8 cellular contexts compared by ENCODE assay signal in the genomic region with DNA sequence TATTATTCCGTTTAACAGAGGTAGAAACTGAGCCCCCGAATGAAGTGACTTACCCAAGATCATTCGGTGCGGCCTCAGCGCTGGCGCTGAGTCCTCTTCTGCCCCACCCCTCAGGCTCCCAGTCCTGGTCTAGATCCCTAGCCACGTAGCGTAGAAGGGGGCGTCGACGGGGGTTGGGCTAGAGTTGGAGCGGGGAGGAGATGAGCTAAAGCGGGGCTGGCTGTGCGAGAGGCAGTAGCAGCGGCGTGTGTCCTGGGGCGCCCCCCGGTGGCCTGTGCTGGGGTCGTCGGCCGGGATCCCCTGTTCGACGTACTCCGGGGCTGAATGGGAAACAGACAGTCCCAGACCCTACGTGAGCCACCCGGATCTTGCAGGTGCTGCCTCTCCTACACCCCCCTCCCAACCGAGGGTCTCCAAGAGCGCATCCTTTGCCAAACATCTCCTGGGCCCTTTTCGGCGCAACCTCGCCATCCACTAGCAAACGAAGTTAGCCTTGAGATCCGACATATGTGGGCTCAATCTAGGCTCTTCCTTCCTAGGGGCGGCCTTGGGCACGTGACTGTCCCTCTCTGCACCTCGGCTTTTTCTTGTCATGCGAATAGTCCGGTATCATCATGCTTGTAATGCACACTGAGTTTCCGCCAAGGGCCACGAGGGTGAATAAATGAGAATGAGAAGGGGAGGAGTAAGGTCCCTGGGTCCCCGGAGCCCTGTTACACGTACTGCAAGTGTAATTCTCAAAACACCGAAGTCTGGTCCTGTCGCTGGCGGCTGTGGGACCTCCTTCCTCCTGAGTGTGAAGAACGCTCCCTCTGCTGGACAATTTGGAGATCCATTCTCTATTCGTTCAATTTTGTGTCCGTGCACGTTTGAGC. TPM values are rescaled to one million over a fixed set of nuclear protein-coding genes. Genes with fewer than 3 reads are reported as not detected.
DNase-seq lines count a peak whose midpoint lies in the region; ATAC-seq and TF ChIP-seq lines count a peak whose summit lies in the region.

No MANE protein-coding gene starts in this region.

- TF ChIP-seq EP300 in suprapubic skin (IDR thresholded peaks at IDR 0.05), result no peak

- peak; percentile 95 for TF ChIP-seq RAD21 in HCT116 (IDR thresholded peaks at IDR 0.05; ENCODE audit: low read depth)

- TF ChIP-seq CTCF in HCT116 (IDR thresholded peaks at IDR 0.05 in 2 of 3, conservative IDR thresholded peaks at IDR 0.05 in 1 of 3; ENCODE audit: borderline replicate concordance in 1 of 3, insufficient read depth in 1 of 3, low read depth in 2 of 3, low read length in 2 of 3) (peak; percentile 77 to 91 (median 90)), NB4 (IDR thresholded peaks at IDR 0.05; ENCODE audit: low read depth, low read length) (peak; percentile 67), osteoblast (IDR thresholded peaks at IDR 0.05; ENCODE audit: extremely low read depth, low read depth, low read length) (peak; percentile 79), suprapubic skin (IDR thresholded peaks at IDR 0.05) (peak; percentile 67 to 79)

- BruUV-seq in HCT116 (replicated peaks; lab: Mats Ljungman, UMichigan), result no TSS peak

- no peaks in the 10 kb centered on the region for H3K9me3 Mint-ChIP-seq in activated naive CD4-positive, alpha-beta T cell treated with anti-CD3 and anti-CD28 coated beads for 36 hours

- peaks cover 14% of the 10 kb centered on the region for H3K4me1 Mint-ChIP-seq in activated naive CD4-positive, alpha-beta T cell treated with anti-CD3 and anti-CD28 coated beads for 36 hours (ENCODE audit: low read depth)

- 1% methylated on average over 25 of the region's 49 CpGs for WGBS in suprapubic skin

- H3K36me3 Mint-ChIP-seq in activated naive CD4-positive, alpha-beta T cell treated with anti-CD3 and anti-CD28 coated beads for 36 hours (ENCODE audit: low read depth), result no peaks in the 10 kb centered on the region

- peaks cover 5 to 28% of the 10 kb centered on the region in 2 experiments; a peak in 3 of 4 replicates for H3K4me1 ChIP-seq in HCT116 (ENCODE audit: control insufficient read depth in 1 of 2, insufficient read depth in 2 of 2, low read length in 2 of 2)
- H3K4me1 ChIP-seq in osteoblast (ENCODE audit: insufficient read depth, low read length), result peaks cover 8% of the 10 kb centered on the region
- peaks cover 20% of the 10 kb centered on the region for H3K4me1 ChIP-seq in suprapubic skin

- H3K4me3 ChIP-seq in HCT116 (replicated peaks in 1 of 2; ENCODE audit: low read depth in 1 of 2, low read length in 2 of 2), result peak overlapping the region; percentile 40 to 53
- H3K4me3 ChIP-seq in NB4 (ENCODE audit: low read depth, low read length), result peak overlapping the region; percentile 43
- peak overlapping the region; percentile 74 for H3K4me3 ChIP-seq in SK-N-MC
- H3K4me3 ChIP-seq in osteoblast (ENCODE audit: insufficient read depth, low read length), result peak overlapping the region; percentile 57
- peak overlapping the region; percentile 38 for H3K4me3 ChIP-seq in suprapubic skin

- H3K27me3 Mint-ChIP-seq in activated naive CD4-positive, alpha-beta T cell treated with anti-CD3 and anti-CD28 coated beads for 36 hours (ENCODE audit: low read depth), result no peaks in the 10 kb centered on the region

- H3K4me3 Mint-ChIP-seq in activated naive CD4-positive, alpha-beta T cell treated with anti-CD3 and anti-CD28 coated beads for 36 hours, result peak overlapping the region; percentile 76

- H3K4me2 ChIP-seq in HCT116 (ENCODE audit: low read length) (peak overlapping the region; percentile 87), osteoblast (ENCODE audit: insufficient read depth, low read length) (peak overlapping the region; percentile 56)

- no peaks in the 10 kb centered on the region for H3K36me3 ChIP-seq in HCT116 (ENCODE audit: control insufficient read depth in 1 of 2, insufficient read depth in 2 of 2, low read length in 2 of 2)
- no peaks in the 10 kb centered on the region for H3K36me3 ChIP-seq in SK-N-MC (ENCODE audit: insufficient read depth, low read length)
- no peaks in the 10 kb centered on the region for H3K36me3 ChIP-seq in osteoblast (ENCODE audit: insufficient read depth, low read length)
- no peaks in the 10 kb centered on the region for H3K36me3 ChIP-seq in suprapubic skin

- H4K20me1 ChIP-seq in HCT116 (ENCODE audit: insufficient read depth) (no peaks in the 10 kb centered on the region), osteoblast (ENCODE audit: insufficient read depth, low read length) (no peaks in the 10 kb centered on the region)

- H3K27me3 ChIP-seq in HCT116 (ENCODE audit: insufficient read depth, low read length), result no peaks in the 10 kb centered on the region
- no peaks in the 10 kb centered on the region for H3K27me3 ChIP-seq in osteoblast (ENCODE audit: insufficient read depth, low read length)
- H3K27me3 ChIP-seq in suprapubic skin, result peaks cover 19% of the 10 kb centered on the region

- H3K27ac ChIP-seq in HCT116 (ENCODE audit: low read depth, low read length) (peak overlapping the region; percentile 25), SK-N-MC (no peak overlapping the region), osteoblast (ENCODE audit: low read depth, low read length) (no peak overlapping the region), suprapubic skin (no peak overlapping the region)

- CTCF ChIA-PET in HCT116 (lab: Charles Lee), result interaction anchor here (0.5 to 2.2 kb wide), 26 partner anchors 9 to 465 kb away, joined by 3 to 68 read pairs (median 4); partner anchors contain the start of genes AKAP8, AKAP8L and PGLYRP2
- CTCF ChIA-PET in activated naive CD4-positive, alpha-beta T cell treated with anti-CD3 and anti-CD28 coated beads for 36 hours (lab: Charles Lee), result interaction anchor here (0.5 to 5.1 kb wide), 22 partner anchors 20 to 455 kb away, joined by 3 to 79 read pairs (median 5); partner anchors contain the start of genes AKAP8, AKAP8L, PGLYRP2 and WIZ

- intact Hi-C loops in HCT116 (cut with micrococcal nuclease), result loop anchor here (1.0 to 10.0 kb wide), 9 partner anchors 77 to 685 kb away; partner anchors contain the start of genes AKAP8 and PGLYRP2
- intact Hi-C loops in activated naive CD4-positive, alpha-beta T cell treated with anti-CD3 and anti-CD28 coated beads for 36 hours (cut with micrococcal nuclease), result loop anchor here (1.0 to 5.0 kb wide), 11 partner anchors 23 to 464 kb away; partner anchors contain the start of genes AKAP8, BRD4 and PGLYRP2

- H3K9me3 ChIP-seq in HCT116 (ENCODE audit: control insufficient read depth in 1 of 2, insufficient read depth in 1 of 2, low read depth in 1 of 2, low read length in 2 of 2), result no peaks in the 10 kb centered on the region
- no peaks in the 10 kb centered on the region for H3K9me3 ChIP-seq in SK-N-MC (ENCODE audit: low read depth, low read length)
- no peaks in the 10 kb centered on the region for H3K9me3 ChIP-seq in osteoblast (ENCODE audit: low read depth, low read length)
- no peaks in the 10 kb centered on the region for H3K9me3 ChIP-seq in suprapubic skin

- H3K27ac Mint-ChIP-seq in activated naive CD4-positive, alpha-beta T cell treated with anti-CD3 and anti-CD28 coated beads for 36 hours, result peak overlapping the region; percentile 50

- no peaks in the 10 kb centered on the region for H3K79me2 ChIP-seq in HCT116 (ENCODE audit: insufficient read depth, low read length)
- no peaks in the 10 kb centered on the region for H3K79me2 ChIP-seq in osteoblast (ENCODE audit: insufficient read depth, low read length)

- POLR2A ChIA-PET in HCT116 (lab: Charles Lee), result interaction anchor here (0.7 to 2.0 kb wide), 6 partner anchors 77 to 464 kb away, joined by 3 to 21 read pairs (median 3); partner anchors contain the start of genes AKAP8, AKAP8L and PGLYRP2

- DNase-seq in Daoy (ENCODE audit: low read depth) (peak; percentile 98), HCT116 (ENCODE audit: low read depth, low spot score) (peak; percentile 93), NB4 (ENCODE audit: low read depth) (peak; percentile 94), SK-N-MC (ENCODE audit: low read depth, low spot score) (peak; percentile 89), glomerular endothelial cell (ENCODE audit: extremely low read depth, low read depth, low spot score) (peak; percentile 68), osteoblast (ENCODE audit: insufficient read length, low spot score, missing footprints) (peak; percentile 98), suprapubic skin (ENCODE audit: low spot score in 2 of 2) (peak; percentile 93 to 96)
- peak; percentile 98 for DNase-seq in activated naive CD4-positive, alpha-beta T cell treated with anti-CD3 and anti-CD28 coated beads for 36 hours

- peak overlapping the region; percentile 66 for H2AFZ ChIP-seq in HCT116 (ENCODE audit: low read depth, low read length, poor library complexity, severe bottlenecking)
- H2AFZ ChIP-seq in osteoblast (ENCODE audit: low read length), result peak overlapping the region; percentile 76

- peak; percentile 91 for ATAC-seq in HCT116

- H3K9ac ChIP-seq in HCT116 (ENCODE audit: low read length) (peak overlapping the region; percentile 33; the same call in 1 of the 2 replicates), SK-N-MC (ENCODE audit: insufficient read length) (no peak overlapping the region)

- TF ChIP-seq POLR2A in HCT116 (IDR thresholded peaks at IDR 0.05; ENCODE audit: borderline replicate concordance, extremely low read depth, insufficient read depth, insufficient read length) (no peak), NB4 (IDR thresholded peaks at IDR 0.05; ENCODE audit: extremely low read depth, insufficient read length) (no peak), suprapubic skin (IDR thresholded peaks at IDR 0.05) (no peak)

- RAD21 ChIA-PET in HCT116 (lab: Charles Lee; ENCODE audit: low non-redundant PET in 1 of 2, low total read pairs in 2 of 2, uncharacterized antibody in 2 of 2, unreplicated experiment in 2 of 2), result interaction anchor here (0.6 to 1.0 kb wide), 7 partner anchors 100 to 464 kb away, joined by 3 to 9 read pairs (median 4); partner anchors contain the start of genes AKAP8L (in 2 of the 2) and AKAP8 (in 1 of the 2)

- H3K9me2 ChIP-seq in HCT116 (ENCODE audit: insufficient read depth), result no peaks in the 10 kb centered on the region

TF ChIP-seq in HCT116, 20 proteins besides CTCF, POLR2A, EP300 and RAD21 (continues in another document):
- TF ChIP-seq TCF7L2 (IDR thresholded peaks at IDR 0.05; ENCODE audit: borderline replicate concordance, extremely low read depth, insufficient read depth, insufficient read length), result peak; percentile 14
- TF ChIP-seq CEBPB (IDR thresholded peaks at IDR 0.05; ENCODE audit: low read depth), result no peak
- no peak for TF ChIP-seq SIN3A (IDR thresholded peaks at IDR 0.05; ENCODE audit: low read depth)

RNA-seq across cellular contexts. Expression of gene CYP4F22, which starts 47.7 kb away (rescaled TPM):
- 0.46 and 0.89 TPM in 2 replicates for total RNA-seq in Daoy (2014; rRNA removed; shearing (Covaris generic))
- total RNA-seq in HCT116 (2021; ENCODE audit: unreplicated experiment) (4.9 TPM), glomerular endothelial cell (0.06 TPM in 1 of 2 replicates, not detected in the other), osteoblast (not detected in 2 replicates), suprapubic skin (10 to 100 TPM; 26.0 to 77.7 (median 55.5) TPM)
- polyA plus RNA-seq in HCT116 (2012), result 2.9 and 4.5 TPM in 2 replicates
- under 1 TPM; 0.17 to 0.29 TPM for total RNA-seq in activated naive CD4-positive, alpha-beta T cell treated with anti-CD3 and anti-CD28 coated beads for 36 hours

RNA-seq across cellular contexts. Expression of gene CYP4F8, which starts 59.0 kb away (rescaled TPM):
- total RNA-seq in Daoy (2014; rRNA removed; shearing (Covaris generic)), result not detected in 2 replicates
- total RNA-seq in HCT116 (2021; ENCODE audit: unreplicated experiment), result not detected
- polyA plus RNA-seq in HCT116 (2012), result 0.04 and 0.29 TPM in 2 replicates
- total RNA-seq in activated naive CD4-positive, alpha-beta T cell treated with anti-CD3 and anti-CD28 coated beads for 36 hours, result not detected
- total RNA-seq in glomerular endothelial cell, result not detected in 2 replicates
- total RNA-seq in osteoblast, result not detected in 2 replicates
- 10 to 100 TPM; 14.5 to 18.7 (median 14.9) TPM for total RNA-seq in suprapubic skin

Comparison
In these comparisons a context has a peak if more than half of its experiments do, and no peak if none do; other contexts are left out.
1. RNA of gene CYP4F8, which starts 59.0 kb away (total RNA-seq): 14.5 to 18.7 TPM in suprapubic skin; not detected in Daoy, not detected in HCT116 (single experiment), not detected in activated naive CD4-positive, alpha-beta T cell treated with anti-CD3 and anti-CD28 coated beads for 36 hours, not detected in glomerular endothelial cell and not detected in osteoblast; every median in the first group is over 10 times any median in the second.
2. Peak in every context shown above with its lines, with median percentiles within 50 percentile points of each other: DNase-seq, H3K4me3 ChIP-seq and CTCF ChIP-seq.